In the genomic region with DNA sequence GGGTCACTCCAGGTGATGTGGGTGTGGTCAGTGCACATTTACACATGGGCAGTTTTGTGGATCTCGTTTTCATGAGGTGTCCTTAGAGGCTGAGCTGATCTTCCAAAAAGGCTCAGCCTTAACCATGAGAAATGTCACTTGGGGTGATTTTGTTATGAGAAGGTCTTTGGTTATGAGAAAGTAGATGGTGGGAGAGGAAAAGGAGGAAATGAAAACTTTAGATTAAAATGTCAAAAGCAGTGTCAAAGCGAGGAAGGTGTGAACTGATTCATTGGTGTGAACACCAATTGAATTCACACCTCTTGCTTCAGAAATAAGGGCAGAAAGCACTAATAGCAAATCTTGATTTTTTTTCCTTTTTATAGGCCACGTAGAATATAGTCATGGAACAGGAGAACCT, we compare ENCODE assay signal across 21 cellular contexts.
"Had no signal": no experiment of that assay in that cellular context is flagged by ENCODE, and none has a peak within 500 bp of the region (broad histone marks: within the 10 kb centered on the region; RNA-seq: fewer than 3 reads in every experiment).

No MANE protein-coding gene starts in this region.

- H3K27me3 ChIP-seq: MG63, SJSA1 had no signal

- H3K27ac ChIP-seq: SJSA1, SK-N-MC had no signal

- H3K36me3 ChIP-seq: MG63, SJSA1 had no signal

- H3K4me3 ChIP-seq: MG63, SJSA1, SK-N-MC had no signal

- DNase-seq: IMR-90, Karpas-422, KG1, MG63, NCI-H1092, NCI-H1105 treated with DMSO at 0.1 percent for 48 hours, NCI-H1436, NCI-H187, NCI-H2029, NCI-H2081 treated with DMSO at 0.1 percent for 48 hours, NCI-H2171, NCI-H345, NCI-H446 treated with DMSO at 0.1 percent for 48 hours, NCI-H510A treated with DMSO at 0.1 percent for 48 hours, NCI-H774, Right ventricle myocardium superior, RPMI8226, SIG-M5 had no signal

- H3K9me3 ChIP-seq: MG63, SJSA1 had no signal

- ATAC-seq: HepG2 had no signal

- H3K4me1 ChIP-seq: SJSA1 had no signal
